In genomic region chr16:13113786-13114185, GRCh38 we compare ENCODE assay signal across 15 cellular contexts.
DNase-seq lines count a peak whose midpoint lies in the region; ATAC-seq and TF ChIP-seq lines count a peak whose summit lies in the region.
"Had no signal": no experiment of that assay in that cellular context is flagged by ENCODE, and none has a peak within 500 bp of the region (broad histone marks: within the 10 kb centered on the region; RNA-seq: fewer than 3 reads in every experiment).

No MANE protein-coding gene starts in this region.

- H3K4me3 Mint-ChIP-seq in nephron progenitor cell: no peak overlapping the region
- H3K4me3 Mint-ChIP-seq: CD4-positive, alpha-beta memory T cell had no signal

- H3K27me3 Mint-ChIP-seq in nephron progenitor cell (ENCODE audit: low read depth, poor library complexity): peaks cover 8% of the 10 kb centered on the region

- intact Hi-C loops in breast epithelium (cut with DNase I; ENCODE audit: low total_unique reads) (no loop called here), Right ventricle myocardium superior (cut with DNase I) (no loop called here)

- peak overlapping the region; percentile 75 for H3K9ac ChIP-seq in skeletal muscle satellite cell (ENCODE audit: low read depth, low read length)

- H3K4me3 ChIP-seq in breast epithelium: no peak overlapping the region
- H3K4me3 ChIP-seq in skeletal muscle satellite cell (ENCODE audit: low read length): no peak overlapping the region

- no peak for DNase-seq in breast epithelium (ENCODE audit: low spot score in 2 of 2)
- DNase-seq in kidney glomerular epithelial cell (lab: John Stamatoyannopoulos, UW): peak; percentile 30
- no peak for DNase-seq in nephron progenitor cell
- DNase-seq in NCI-H524 (lab: John Stamatoyannopoulos, UW): no peak
- no peak for DNase-seq in Right ventricle myocardium superior
- no peak for DNase-seq in NCI-H748 treated with DMSO at 0.1 percent for 48 hours (lab: John Stamatoyannopoulos, UW)
- DNase-seq: BE2C; CD4-positive, alpha-beta memory T cell; DND-41; GDM1; IMR-90 had no signal

- ATAC-seq in Right ventricle myocardium superior (ENCODE audit: poor library complexity) (no peak), GM18511 (IDR thresholded peaks at IDR 0.05; ENCODE audit: unreplicated experiment) (no peak)
- ATAC-seq: HCT116 had no signal

- H3K27me3 ChIP-seq in breast epithelium (no peaks in the 10 kb centered on the region), skeletal muscle satellite cell (ENCODE audit: control insufficient read depth, insufficient read depth, low read length) (no peaks in the 10 kb centered on the region)
- H3K27me3 ChIP-seq: BE2C had no signal

- H3K36me3 Mint-ChIP-seq in nephron progenitor cell (ENCODE audit: low read depth): peaks cover 5% of the 10 kb centered on the region
- H3K36me3 Mint-ChIP-seq: CD4-positive, alpha-beta memory T cell had no signal

- peak overlapping the region; percentile 42 to 69 for H3K27ac ChIP-seq in breast epithelium
- H3K27ac ChIP-seq: C4-2B had no signal

- no peak for TF ChIP-seq POLR2A in breast epithelium (IDR thresholded peaks at IDR 0.05)

- H3K9me3 Mint-ChIP-seq in nephron progenitor cell: peaks cover 20% of the 10 kb centered on the region

- TF ChIP-seq CTCF in breast epithelium (IDR thresholded peaks at IDR 0.05) (no peak), nephron progenitor cell (IDR thresholded peaks at IDR 0.05) (no peak)

- peaks cover 31% of the 10 kb centered on the region for H3K4me1 Mint-ChIP-seq in nephron progenitor cell
- H3K4me1 Mint-ChIP-seq: CD4-positive, alpha-beta memory T cell had no signal

- no peak overlapping the region for H3K4me2 ChIP-seq in skeletal muscle satellite cell (ENCODE audit: low read length)

- peak overlapping the region; percentile 82 for H3K27ac Mint-ChIP-seq in nephron progenitor cell
- H3K27ac Mint-ChIP-seq: CD4-positive, alpha-beta memory T cell had no signal

- H3K9me3 ChIP-seq in breast epithelium: no peaks in the 10 kb centered on the region
- no peaks in the 10 kb centered on the region for H3K9me3 ChIP-seq in skeletal muscle satellite cell (replicated peaks; ENCODE audit: low read length)
- H3K9me3 ChIP-seq: BE2C had no signal

- H3K4me1 ChIP-seq in breast epithelium (no peaks in the 10 kb centered on the region), skeletal muscle satellite cell (ENCODE audit: control insufficient read depth, insufficient read depth, low read length) (peaks cover 47% of the 10 kb centered on the region)
- H3K4me1 ChIP-seq: BE2C had no signal

- H3K36me3 ChIP-seq in breast epithelium (no peaks in the 10 kb centered on the region), skeletal muscle satellite cell (ENCODE audit: insufficient read depth, low read length) (no peaks in the 10 kb centered on the region)
- H3K36me3 ChIP-seq: BE2C had no signal
